12 cellular contexts compared by ENCODE assay signal in the genomic region with DNA sequence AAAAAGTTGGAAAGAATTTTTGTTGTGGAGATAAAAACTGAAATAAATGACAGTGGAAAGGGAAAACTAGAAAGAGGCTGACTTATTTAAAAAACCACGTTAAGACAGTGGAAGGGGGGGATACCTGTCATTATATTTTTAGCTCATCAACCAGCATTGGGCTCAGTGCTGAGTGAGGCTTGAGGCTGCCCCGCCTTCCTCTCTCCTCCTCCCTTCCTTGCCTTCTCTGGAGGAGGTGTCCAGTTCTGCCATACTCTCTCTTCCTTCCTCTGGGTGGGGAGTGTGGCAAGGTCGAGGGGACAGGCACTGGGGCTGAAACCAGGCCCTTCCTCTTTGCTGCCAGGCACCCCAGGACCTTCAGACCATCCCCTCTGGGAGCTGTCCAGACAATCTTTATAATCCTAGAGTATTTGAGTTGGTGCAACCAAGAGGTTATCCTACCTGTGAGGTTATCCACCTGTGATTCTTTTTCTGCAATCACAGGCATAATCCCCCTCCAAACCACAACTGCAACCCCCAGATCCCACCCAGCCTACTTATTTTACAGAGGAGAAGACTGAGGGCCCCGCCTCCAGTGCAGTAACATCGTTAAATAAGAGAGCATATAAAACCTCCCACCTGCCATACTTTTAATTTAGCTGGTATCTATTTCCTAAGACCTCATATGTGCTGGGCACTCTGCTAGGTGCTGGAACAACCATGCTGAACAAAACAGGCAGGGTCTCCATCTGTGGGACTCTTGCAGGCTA.
DNase-seq lines count a peak whose midpoint lies in the region; ATAC-seq and TF ChIP-seq lines count a peak whose summit lies in the region.
"Had no signal": no experiment of that assay in that cellular context is flagged by ENCODE, and none has a peak within 500 bp of the region (broad histone marks: within the 10 kb centered on the region; RNA-seq: fewer than 3 reads in every experiment).

No MANE protein-coding gene starts in this region.

- ATAC-seq in WTC11 (peak; percentile 17; the same call in 1 of the 2 replicates), HG03521 (IDR thresholded peaks at IDR 0.05; ENCODE audit: unreplicated experiment) (no peak)
- ATAC-seq: activated naive CD8-positive, alpha-beta T cell treated with anti-CD3 and anti-CD28 coated beads, Interleukin-2, amount 50 U/mL, for 24 hours had no signal

- in situ Hi-C loops in ACHN (cut with HindIII; ENCODE audit: low pct_ligation_motif_present, low pct_unique_long_range_greater_than_20kb, low sequenced_read_pairs) = no loop called here

- H3K36me3 Mint-ChIP-seq in WTC11 = no peaks in the 10 kb centered on the region

- no CpG with 5 or more reads among the region's 5 CpGs for WGBS in trophoblast cell (ENCODE audit: extremely low coverage, insufficient coverage, insufficient read length)

- peak overlapping the region; percentile 76 for H3K4me3 Mint-ChIP-seq in WTC11
- H3K4me3 Mint-ChIP-seq: activated naive CD8-positive, alpha-beta T cell treated with anti-CD3 and anti-CD28 coated beads, Interleukin-2, amount 50 U/mL, for 24 hours; CD4-positive, alpha-beta T cell had no signal

- CTCF ChIA-PET in WTC11 (lab: Charles Lee) = interaction anchor here (0.7 to 2.0 kb wide), 9 partner anchors 9 to 87 kb away, joined by 3 to 18 read pairs (median 4); no protein-coding TSS in a partner anchor

- no peak overlapping the region for H2AFZ ChIP-seq in trophoblast cell (ENCODE audit: insufficient read depth, low read length, poor library complexity)

- peak overlapping the region; percentile 2 for H3K27ac ChIP-seq in trophoblast cell (ENCODE audit: low read depth, low read length)

- no peak overlapping the region for H2BK5ac ChIP-seq in trophoblast cell (ENCODE audit: low read depth, low read length, poor library complexity)

- POLR2A ChIA-PET in WTC11 (lab: Charles Lee) = no interaction called here

- no peaks in the 10 kb centered on the region for H3K9me3 Mint-ChIP-seq in WTC11
- H3K9me3 Mint-ChIP-seq: activated naive CD8-positive, alpha-beta T cell treated with anti-CD3 and anti-CD28 coated beads, Interleukin-2, amount 50 U/mL, for 24 hours; CD4-positive, alpha-beta T cell had no signal

- no peak overlapping the region for H4K12ac ChIP-seq in trophoblast cell (ENCODE audit: low read depth, low read length)

- no peak overlapping the region for H4K91ac ChIP-seq in trophoblast cell (ENCODE audit: low read depth, low read length)

- H2BK120ac ChIP-seq in trophoblast cell (ENCODE audit: insufficient read depth, low read length, poor library complexity) = no peak overlapping the region

- H3K36me3 ChIP-seq in ES-I3 (ENCODE audit: insufficient read depth, low read length) = no peaks in the 10 kb centered on the region
- H3K36me3 ChIP-seq in iPS-15b (ENCODE audit: control insufficient read depth, insufficient read depth, low read length) = no peaks in the 10 kb centered on the region
- H3K36me3 ChIP-seq in trophoblast cell (ENCODE audit: control insufficient read depth in 1 of 2, insufficient read depth in 2 of 2, low read length in 2 of 2) = no peaks in the 10 kb centered on the region

- H2BK12ac ChIP-seq in trophoblast cell (ENCODE audit: low read length) = no peak overlapping the region

- H3K9me3 ChIP-seq in ES-I3 (ENCODE audit: control insufficient read depth, insufficient read depth, low read length) (no peaks in the 10 kb centered on the region), iPS-15b (ENCODE audit: control insufficient read depth, insufficient read depth, low read length) (no peaks in the 10 kb centered on the region), trophoblast cell (ENCODE audit: insufficient read depth, low read depth, low read length) (no peaks in the 10 kb centered on the region)

- H3K27me3 Mint-ChIP-seq in WTC11 (ENCODE audit: low read depth) = peaks cover 11% of the 10 kb centered on the region

- peak overlapping the region; percentile 80 for H3K4me2 ChIP-seq in trophoblast cell (ENCODE audit: low read length)

- no peak overlapping the region for H3K18ac ChIP-seq in trophoblast cell (ENCODE audit: low read length)

- H3K79me1 ChIP-seq in trophoblast cell (ENCODE audit: low read length) = peaks cover 5% of the 10 kb centered on the region

- peaks cover 43% of the 10 kb centered on the region for H3K4me1 Mint-ChIP-seq in WTC11
- H3K4me1 Mint-ChIP-seq: activated naive CD8-positive, alpha-beta T cell treated with anti-CD3 and anti-CD28 coated beads, Interleukin-2, amount 50 U/mL, for 24 hours had no signal

- no peak overlapping the region for H4K8ac ChIP-seq in trophoblast cell (ENCODE audit: low read depth, low read length)

- H3K27me3 ChIP-seq in iPS-15b (ENCODE audit: control insufficient read depth, insufficient read depth, low read length) (peaks cover 10% of the 10 kb centered on the region), trophoblast cell (ENCODE audit: insufficient read depth, low read length) (no peaks in the 10 kb centered on the region)

- H3K4me1 ChIP-seq in ES-I3 (ENCODE audit: insufficient read depth, low read length) = peaks cover 9% of the 10 kb centered on the region
- H3K4me1 ChIP-seq in iPS-15b (ENCODE audit: control insufficient read depth, insufficient read depth, low read length) = peaks cover 10% of the 10 kb centered on the region
- H3K4me1 ChIP-seq in trophoblast cell (ENCODE audit: control insufficient read depth in 1 of 2, insufficient read depth in 2 of 2, low read length in 2 of 2) = peaks cover 9 to 11% of the 10 kb centered on the region in 2 experiments

- no peak overlapping the region for H3K14ac ChIP-seq in trophoblast cell (ENCODE audit: low read length)

- no peak overlapping the region for H3K23ac ChIP-seq in trophoblast cell (ENCODE audit: low read length)

- no peak for TF ChIP-seq CTCF in WTC11 (IDR thresholded peaks at IDR 0.05)

- DNase-seq in WTC11 (ENCODE audit: low spot score) (no peak), trophoblast cell (no peak), ACHN (no peak), NCI-H146 treated with DMSO at 0.1 percent for 48 hours (lab: John Stamatoyannopoulos, UW; ENCODE audit: unreplicated experiment) (no peak)
- no peak for DNase-seq in activated CD4-positive, alpha-beta T cell treated with anti-CD3 and anti-CD28 coated beads, Interleukin-2, amount 50 U/mL, for 48 hours
- DNase-seq: activated CD8-positive, alpha-beta memory T cell treated with anti-CD3 and anti-CD28 coated beads for 24 hours; activated naive CD8-positive, alpha-beta T cell treated with anti-CD3 and anti-CD28 coated beads, Interleukin-2, amount 50 U/mL, for 24 hours; CD4-positive, alpha-beta T cell; T-helper 1 cell had no signal

- H3K27ac Mint-ChIP-seq in WTC11 = peak overlapping the region; percentile 88
- H3K27ac Mint-ChIP-seq: activated naive CD8-positive, alpha-beta T cell treated with anti-CD3 and anti-CD28 coated beads, Interleukin-2, amount 50 U/mL, for 24 hours; CD4-positive, alpha-beta T cell had no signal

- no peak overlapping the region for H2AK5ac ChIP-seq in trophoblast cell (ENCODE audit: low read length)

- H3K4me3 ChIP-seq in iPS-15b (ENCODE audit: low read depth, low read length) (peak overlapping the region; percentile 79), trophoblast cell (ENCODE audit: low read depth, low read length) (no peak overlapping the region)

- no peak overlapping the region for H3K4ac ChIP-seq in trophoblast cell (ENCODE audit: low read depth, low read length)

- no peaks in the 10 kb centered on the region for H3K79me2 ChIP-seq in trophoblast cell (ENCODE audit: control insufficient read depth, insufficient read depth, low read length, poor library complexity)

- H3K9ac ChIP-seq in ES-I3 (ENCODE audit: low read depth, low read length) (peak overlapping the region; percentile 81; the same call in 1 of the 2 replicates), iPS-15b (ENCODE audit: low read depth, low read length) (no peak overlapping the region), trophoblast cell (ENCODE audit: low read length) (no peak overlapping the region)

TF ChIP-seq in WTC11, 78 proteins besides CTCF, POLR2A, EP300 and RAD21 (continues in another document):
- TF ChIP-seq GTF2I (CRISPR knock-in tag; conservative IDR thresholded peaks at IDR 0.05) (no peak), NR2C2 (CRISPR knock-in tag; IDR thresholded peaks at IDR 0.05) (no peak), HMGA2 (CRISPR knock-in tag; IDR thresholded peaks at IDR 0.05) (no peak), ZNF416 (CRISPR knock-in tag; IDR thresholded peaks at IDR 0.05) (no peak), GABPB1 (CRISPR knock-in tag; IDR thresholded peaks at IDR 0.05) (no peak)
- TF ChIP-seq, protein P1, sequence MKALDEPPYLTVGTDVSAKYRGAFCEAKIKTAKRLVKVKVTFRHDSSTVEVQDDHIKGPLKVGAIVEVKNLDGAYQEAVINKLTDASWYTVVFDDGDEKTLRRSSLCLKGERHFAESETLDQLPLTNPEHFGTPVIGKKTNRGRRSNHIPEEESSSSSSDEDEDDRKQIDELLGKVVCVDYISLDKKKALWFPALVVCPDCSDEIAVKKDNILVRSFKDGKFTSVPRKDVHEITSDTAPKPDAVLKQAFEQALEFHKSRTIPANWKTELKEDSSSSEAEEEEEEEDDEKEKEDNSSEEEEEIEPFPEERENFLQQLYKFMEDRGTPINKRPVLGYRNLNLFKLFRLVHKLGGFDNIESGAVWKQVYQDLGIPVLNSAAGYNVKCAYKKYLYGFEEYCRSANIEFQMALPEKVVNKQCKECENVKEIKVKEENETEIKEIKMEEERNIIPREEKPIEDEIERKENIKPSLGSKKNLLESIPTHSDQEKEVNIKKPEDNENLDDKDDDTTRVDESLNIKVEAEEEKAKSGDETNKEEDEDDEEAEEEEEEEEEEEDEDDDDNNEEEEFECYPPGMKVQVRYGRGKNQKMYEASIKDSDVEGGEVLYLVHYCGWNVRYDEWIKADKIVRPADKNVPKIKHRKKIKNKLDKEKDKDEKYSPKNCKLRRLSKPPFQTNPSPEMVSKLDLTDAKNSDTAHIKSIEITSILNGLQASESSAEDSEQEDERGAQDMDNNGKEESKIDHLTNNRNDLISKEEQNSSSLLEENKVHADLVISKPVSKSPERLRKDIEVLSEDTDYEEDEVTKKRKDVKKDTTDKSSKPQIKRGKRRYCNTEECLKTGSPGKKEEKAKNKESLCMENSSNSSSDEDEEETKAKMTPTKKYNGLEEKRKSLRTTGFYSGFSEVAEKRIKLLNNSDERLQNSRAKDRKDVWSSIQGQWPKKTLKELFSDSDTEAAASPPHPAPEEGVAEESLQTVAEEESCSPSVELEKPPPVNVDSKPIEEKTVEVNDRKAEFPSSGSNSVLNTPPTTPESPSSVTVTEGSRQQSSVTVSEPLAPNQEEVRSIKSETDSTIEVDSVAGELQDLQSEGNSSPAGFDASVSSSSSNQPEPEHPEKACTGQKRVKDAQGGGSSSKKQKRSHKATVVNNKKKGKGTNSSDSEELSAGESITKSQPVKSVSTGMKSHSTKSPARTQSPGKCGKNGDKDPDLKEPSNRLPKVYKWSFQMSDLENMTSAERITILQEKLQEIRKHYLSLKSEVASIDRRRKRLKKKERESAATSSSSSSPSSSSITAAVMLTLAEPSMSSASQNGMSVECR (CRISPR knock-in tag; IDR thresholded peaks at IDR 0.05; ENCODE audit: borderline replicate concordance) = no peak
